Comparison of ENCODE assay signal across 1 cellular context in the genomic region with DNA sequence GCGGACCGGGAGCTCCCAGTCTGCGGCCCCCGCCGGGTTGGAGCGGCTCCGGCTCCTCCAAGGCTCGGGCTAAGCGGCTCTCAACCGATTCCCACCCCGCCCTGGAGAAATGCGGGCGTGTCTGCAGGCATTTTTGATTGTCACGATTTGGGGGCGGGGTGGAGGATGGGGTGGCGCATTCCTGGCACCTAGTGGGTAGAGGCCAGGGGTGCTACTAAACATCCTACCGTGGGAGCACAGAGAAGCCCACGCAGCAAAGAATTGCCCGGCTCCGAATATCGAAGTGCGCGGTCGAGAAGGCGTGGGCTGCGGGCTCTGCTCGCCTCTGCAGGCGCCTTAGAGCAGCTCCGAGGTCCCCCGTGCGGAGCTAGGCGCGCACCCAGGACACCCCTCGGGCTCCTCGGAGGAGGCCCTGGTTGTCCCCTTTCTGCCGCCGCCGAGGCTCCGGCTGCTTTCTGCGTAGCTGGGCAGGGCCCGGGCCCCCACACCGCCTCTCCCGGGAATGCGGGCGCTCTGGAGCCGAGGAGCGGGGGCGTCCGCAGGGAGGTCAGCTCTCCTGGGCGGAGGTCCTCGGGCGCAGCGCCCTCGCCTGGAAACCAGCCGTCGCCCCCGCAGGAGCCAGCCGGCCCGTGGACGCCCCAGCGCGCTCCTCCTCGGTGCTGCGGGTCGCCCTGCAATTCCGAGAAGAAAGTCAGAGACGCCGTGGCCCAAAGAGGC.
TF ChIP-seq lines count a peak whose summit lies in the region.

No MANE protein-coding gene starts in this region.

TF ChIP-seq in H1, 55 proteins besides CTCF, POLR2A, EP300 and RAD21 (continued from another document):
- no peak for TF ChIP-seq BRCA1 (IDR thresholded peaks at IDR 0.05; ENCODE audit: low read depth, low read length)
- TF ChIP-seq EZH2 (IDR thresholded peaks at IDR 0.05; ENCODE audit: low read depth, low read length, severe bottlenecking): peak; percentile 64
- no peak for TF ChIP-seq BCL11A (IDR thresholded peaks at IDR 0.05; ENCODE audit: low read depth in 2 of 2, low read length in 2 of 2)
- TF ChIP-seq EGR1 (IDR thresholded peaks at IDR 0.05; ENCODE audit: borderline replicate concordance, low read depth, low read length): peak; percentile 82; the same call in 1 of the 2 replicates
- TF ChIP-seq KDM5A (IDR thresholded peaks at IDR 0.05; ENCODE audit: low read length): no peak
